In genomic region chr9:95875305-95876137, GRCh38 we compare ENCODE assay signal across 1 cellular context.
TF ChIP-seq lines count a peak whose summit lies in the region.

A gene with protein sequence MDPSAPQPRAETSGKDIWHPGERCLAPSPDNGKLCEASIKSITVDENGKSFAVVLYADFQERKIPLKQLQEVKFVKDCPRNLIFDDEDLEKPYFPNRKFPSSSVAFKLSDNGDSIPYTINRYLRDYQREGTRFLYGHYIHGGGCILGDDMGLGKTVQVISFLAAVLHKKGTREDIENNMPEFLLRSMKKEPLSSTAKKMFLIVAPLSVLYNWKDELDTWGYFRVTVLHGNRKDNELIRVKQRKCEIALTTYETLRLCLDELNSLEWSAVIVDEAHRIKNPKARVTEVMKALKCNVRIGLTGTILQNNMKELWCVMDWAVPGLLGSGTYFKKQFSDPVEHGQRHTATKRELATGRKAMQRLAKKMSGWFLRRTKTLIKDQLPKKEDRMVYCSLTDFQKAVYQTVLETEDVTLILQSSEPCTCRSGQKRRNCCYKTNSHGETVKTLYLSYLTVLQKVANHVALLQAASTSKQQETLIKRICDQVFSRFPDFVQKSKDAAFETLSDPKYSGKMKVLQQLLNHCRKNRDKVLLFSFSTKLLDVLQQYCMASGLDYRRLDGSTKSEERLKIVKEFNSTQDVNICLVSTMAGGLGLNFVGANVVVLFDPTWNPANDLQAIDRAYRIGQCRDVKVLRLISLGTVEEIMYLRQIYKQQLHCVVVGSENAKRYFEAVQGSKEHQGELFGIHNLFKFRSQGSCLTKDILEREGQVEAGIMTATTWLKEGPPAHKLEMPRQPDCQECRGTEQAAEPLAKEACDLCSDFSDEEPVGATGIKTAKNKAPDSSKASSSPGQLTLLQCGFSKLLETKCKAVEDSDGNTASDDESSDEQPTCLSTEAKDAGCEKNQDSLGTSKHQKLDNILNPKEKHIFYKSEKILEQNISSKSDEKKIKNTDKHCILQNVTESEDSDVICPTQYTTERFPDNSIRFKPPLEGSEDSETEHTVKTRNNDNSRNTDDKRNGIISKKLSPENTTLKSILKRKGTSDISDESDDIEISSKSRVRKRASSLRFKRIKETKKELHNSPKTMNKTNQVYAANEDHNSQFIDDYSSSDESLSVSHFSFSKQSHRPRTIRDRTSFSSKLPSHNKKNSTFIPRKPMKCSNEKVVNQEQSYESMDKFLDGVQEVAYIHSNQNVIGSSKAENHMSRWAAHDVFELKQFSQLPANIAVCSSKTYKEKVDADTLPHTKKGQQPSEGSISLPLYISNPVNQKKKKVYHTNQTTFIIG (N-terminal part only) (plus strand): TSS chr9:95875691. CDS start chr9:95876039, 348 bp downstream.

TF ChIP-seq in K562, 482 proteins besides CTCF, POLR2A, EP300 and RAD21 (continued from another document and continues in another):
- no peak for TF ChIP-seq ZNF592 (IDR thresholded peaks at IDR 0.05)
- 0 out of 2 replicates have a peak, but pooled peaks have one; percentile 60 for TF ChIP-seq ZKSCAN8 (CRISPR knock-in tag; IDR thresholded peaks at IDR 0.05)
- peak; percentile 89 for TF ChIP-seq ESRRA (IDR thresholded peaks at IDR 0.05; ENCODE audit: borderline replicate concordance, low read depth)
- TF ChIP-seq POLR2AphosphoS5 (IDR thresholded peaks at IDR 0.05; ENCODE audit: control insufficient read depth, insufficient read depth, low read depth, low read length): peak; percentile 65
- TF ChIP-seq KDM1A (IDR thresholded peaks at IDR 0.05): no peak; a peak in 1 of 4 replicates
- TF ChIP-seq, protein P1, sequence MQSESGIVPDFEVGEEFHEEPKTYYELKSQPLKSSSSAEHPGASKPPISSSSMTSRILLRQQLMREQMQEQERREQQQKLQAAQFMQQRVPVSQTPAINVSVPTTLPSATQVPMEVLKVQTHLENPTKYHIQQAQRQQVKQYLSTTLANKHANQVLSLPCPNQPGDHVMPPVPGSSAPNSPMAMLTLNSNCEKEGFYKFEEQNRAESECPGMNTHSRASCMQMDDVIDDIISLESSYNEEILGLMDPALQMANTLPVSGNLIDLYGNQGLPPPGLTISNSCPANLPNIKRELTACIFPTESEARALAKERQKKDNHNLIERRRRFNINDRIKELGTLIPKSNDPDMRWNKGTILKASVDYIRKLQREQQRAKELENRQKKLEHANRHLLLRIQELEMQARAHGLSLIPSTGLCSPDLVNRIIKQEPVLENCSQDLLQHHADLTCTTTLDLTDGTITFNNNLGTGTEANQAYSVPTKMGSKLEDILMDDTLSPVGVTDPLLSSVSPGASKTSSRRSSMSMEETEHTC (IDR thresholded peaks at IDR 0.05): no peak
- TF ChIP-seq GTF3C2 (IDR thresholded peaks at IDR 0.05; ENCODE audit: borderline replicate concordance, extremely low read depth, insufficient read length): no peak
- TF ChIP-seq ATF4 (CRISPR knock-in tag; IDR thresholded peaks at IDR 0.05): 0 out of 2 replicates have a peak, but pooled peaks have one; percentile 36
- peak; percentile 92 for TF ChIP-seq ZEB2 (IDR thresholded peaks at IDR 0.05)
- TF ChIP-seq KAT2B (IDR thresholded peaks at IDR 0.05; ENCODE audit: low read depth, low read length): no peak
- TF ChIP-seq SRSF1 (IDR thresholded peaks at IDR 0.05; ENCODE audit: low read depth, low read length): no peak
- TF ChIP-seq PHF20 (IDR thresholded peaks at IDR 0.05; ENCODE audit: partially characterized antibody): peak; percentile 92
- TF ChIP-seq EHMT2 (IDR thresholded peaks at IDR 0.05): peak; percentile 49; the same call in 1 of the 2 replicates
- TF ChIP-seq, protein P2, sequence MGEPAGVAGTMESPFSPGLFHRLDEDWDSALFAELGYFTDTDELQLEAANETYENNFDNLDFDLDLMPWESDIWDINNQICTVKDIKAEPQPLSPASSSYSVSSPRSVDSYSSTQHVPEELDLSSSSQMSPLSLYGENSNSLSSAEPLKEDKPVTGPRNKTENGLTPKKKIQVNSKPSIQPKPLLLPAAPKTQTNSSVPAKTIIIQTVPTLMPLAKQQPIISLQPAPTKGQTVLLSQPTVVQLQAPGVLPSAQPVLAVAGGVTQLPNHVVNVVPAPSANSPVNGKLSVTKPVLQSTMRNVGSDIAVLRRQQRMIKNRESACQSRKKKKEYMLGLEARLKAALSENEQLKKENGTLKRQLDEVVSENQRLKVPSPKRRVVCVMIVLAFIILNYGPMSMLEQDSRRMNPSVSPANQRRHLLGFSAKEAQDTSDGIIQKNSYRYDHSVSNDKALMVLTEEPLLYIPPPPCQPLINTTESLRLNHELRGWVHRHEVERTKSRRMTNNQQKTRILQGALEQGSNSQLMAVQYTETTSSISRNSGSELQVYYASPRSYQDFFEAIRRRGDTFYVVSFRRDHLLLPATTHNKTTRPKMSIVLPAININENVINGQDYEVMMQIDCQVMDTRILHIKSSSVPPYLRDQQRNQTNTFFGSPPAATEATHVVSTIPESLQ (CRISPR knock-in tag; IDR thresholded peaks at IDR 0.05): peak; percentile 56; the same call in 1 of the 2 replicates
- TF ChIP-seq ID3 (CRISPR knock-in tag; IDR thresholded peaks at IDR 0.05): no peak
- TF ChIP-seq ID3 (tag; IDR thresholded peaks at IDR 0.05): peak; percentile 83
- TF ChIP-seq RCOR1 (IDR thresholded peaks at IDR 0.05; ENCODE audit: borderline replicate concordance in 1 of 2, low read depth in 2 of 2, low read length in 2 of 2): peak; percentile 13 to 63; a peak in 2 of 4 replicates
- TF ChIP-seq CHD4 (IDR thresholded peaks at IDR 0.05; ENCODE audit: insufficient read depth, insufficient replicate concordance, low read depth, low read length, poor library complexity, severe bottlenecking): no peak
- TF ChIP-seq KLF6 (CRISPR knock-in tag; IDR thresholded peaks at IDR 0.05; ENCODE audit: borderline replicate concordance): no peak
- no peak for TF ChIP-seq ZNF217 (CRISPR knock-in tag; IDR thresholded peaks at IDR 0.05)
- TF ChIP-seq TBP (optimal IDR thresholded peaks at IDR 0.05; ENCODE audit: low read depth, low read length): peak; percentile 78
- TF ChIP-seq TEAD4 (IDR thresholded peaks at IDR 0.05; ENCODE audit: low read length): peak; percentile 71
- no peak for TF ChIP-seq TEAD4 (CRISPR knock-in tag; IDR thresholded peaks at IDR 0.05; ENCODE audit: borderline replicate concordance)
- peak in 1 of 2 experiments; percentile 36 for TF ChIP-seq AFF1 (IDR thresholded peaks at IDR 0.05; ENCODE audit: low read depth in 1 of 2, partially characterized antibody in 2 of 2)
- TF ChIP-seq FOXM1 (IDR thresholded peaks at IDR 0.05; ENCODE audit: low read depth): no peak
- TF ChIP-seq FOXM1 (CRISPR knock-in tag; IDR thresholded peaks at IDR 0.05; ENCODE audit: low read depth): 0 out of 2 replicates have a peak, but pooled peaks have one; percentile 73
- TF ChIP-seq, protein P3, sequence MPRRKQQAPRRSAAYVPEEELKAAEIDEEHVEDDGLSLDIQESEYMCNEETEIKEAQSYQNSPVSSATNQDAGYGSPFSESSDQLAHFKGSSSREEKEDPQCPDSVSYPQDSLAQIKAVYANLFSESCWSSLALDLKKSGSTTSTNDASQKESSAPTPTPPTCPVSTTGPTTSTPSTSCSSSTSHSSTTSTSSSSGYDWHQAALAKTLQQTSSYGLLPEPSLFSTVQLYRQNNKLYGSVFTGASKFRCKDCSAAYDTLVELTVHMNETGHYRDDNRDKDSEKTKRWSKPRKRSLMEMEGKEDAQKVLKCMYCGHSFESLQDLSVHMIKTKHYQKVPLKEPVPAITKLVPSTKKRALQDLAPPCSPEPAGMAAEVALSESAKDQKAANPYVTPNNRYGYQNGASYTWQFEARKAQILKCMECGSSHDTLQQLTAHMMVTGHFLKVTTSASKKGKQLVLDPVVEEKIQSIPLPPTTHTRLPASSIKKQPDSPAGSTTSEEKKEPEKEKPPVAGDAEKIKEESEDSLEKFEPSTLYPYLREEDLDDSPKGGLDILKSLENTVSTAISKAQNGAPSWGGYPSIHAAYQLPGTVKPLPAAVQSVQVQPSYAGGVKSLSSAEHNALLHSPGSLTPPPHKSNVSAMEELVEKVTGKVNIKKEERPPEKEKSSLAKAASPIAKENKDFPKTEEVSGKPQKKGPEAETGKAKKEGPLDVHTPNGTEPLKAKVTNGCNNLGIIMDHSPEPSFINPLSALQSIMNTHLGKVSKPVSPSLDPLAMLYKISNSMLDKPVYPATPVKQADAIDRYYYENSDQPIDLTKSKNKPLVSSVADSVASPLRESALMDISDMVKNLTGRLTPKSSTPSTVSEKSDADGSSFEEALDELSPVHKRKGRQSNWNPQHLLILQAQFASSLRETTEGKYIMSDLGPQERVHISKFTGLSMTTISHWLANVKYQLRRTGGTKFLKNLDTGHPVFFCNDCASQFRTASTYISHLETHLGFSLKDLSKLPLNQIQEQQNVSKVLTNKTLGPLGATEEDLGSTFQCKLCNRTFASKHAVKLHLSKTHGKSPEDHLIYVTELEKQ (CRISPR knock-in tag; IDR thresholded peaks at IDR 0.05): no peak
- TF ChIP-seq NR2C2 (CRISPR knock-in tag; IDR thresholded peaks at IDR 0.05): peak; percentile 75; the same call in 1 of the 2 replicates
- TF ChIP-seq NR2C2 (tag; IDR thresholded peaks at IDR 0.05): peak; percentile 74
